1 cellular context compared by ENCODE assay signal in the genomic region with DNA sequence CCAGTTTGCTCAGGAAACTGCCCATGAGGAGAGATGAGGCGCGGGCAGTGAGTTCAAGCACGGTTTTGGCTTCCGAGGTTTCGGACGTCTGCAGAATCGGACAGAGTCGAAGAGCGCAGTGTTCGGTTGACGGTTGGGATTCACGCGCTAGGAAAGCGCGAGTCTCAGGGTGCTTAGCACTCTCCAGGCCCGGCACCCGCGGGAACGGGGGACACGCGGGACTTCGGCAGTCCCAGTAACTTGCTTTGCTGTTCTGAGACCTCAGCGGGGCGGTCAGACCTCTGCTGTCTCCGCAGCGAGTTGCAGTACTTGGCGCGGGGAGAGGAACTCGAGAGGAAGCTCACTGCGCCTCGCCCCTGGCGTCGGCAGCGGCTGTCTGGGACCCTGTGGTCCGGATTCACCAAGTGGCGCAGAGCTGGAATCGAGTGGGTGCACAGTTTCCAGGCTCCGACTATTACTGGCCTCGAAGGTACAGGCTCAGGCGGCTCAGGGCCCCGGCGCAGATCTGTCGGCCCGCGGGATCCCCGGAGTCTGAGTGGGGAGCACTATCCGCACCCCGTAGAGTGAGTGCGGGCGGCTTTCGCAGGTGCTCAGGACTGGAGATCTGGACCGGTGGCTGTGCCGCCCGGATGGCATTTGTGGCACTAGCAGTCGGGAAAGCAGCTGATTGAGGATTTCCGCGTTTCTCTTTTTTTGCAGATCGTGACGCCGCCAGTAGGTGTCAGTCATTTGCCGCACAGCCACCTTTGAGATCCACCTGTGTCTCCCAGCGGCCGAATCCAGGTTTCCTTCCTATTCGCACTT.
TF ChIP-seq lines count a peak whose summit lies in the region.

A gene (minus strand): TSS at position 128 of the 804 bp plus-strand sequence. CDS start 103 bp downstream, at position 25.

TF ChIP-seq in IMR-90, 13 proteins besides CTCF, POLR2A, EP300 and RAD21:
- TF ChIP-seq MXI1 (IDR thresholded peaks at IDR 0.05; ENCODE audit: borderline replicate concordance, low read depth, low read length) (no peak), FOS (IDR thresholded peaks at IDR 0.05; ENCODE audit: low read depth, low read length) (no peak), CHD1 (IDR thresholded peaks at IDR 0.05; ENCODE audit: low read depth, low read length) (no peak), RCOR1 (IDR thresholded peaks at IDR 0.05; ENCODE audit: insufficient replicate concordance, low read length) (no peak), CEBPB (IDR thresholded peaks at IDR 0.05; ENCODE audit: low read depth, low read length) (no peak)
